9 cellular contexts compared by ENCODE assay signal in the genomic region with DNA sequence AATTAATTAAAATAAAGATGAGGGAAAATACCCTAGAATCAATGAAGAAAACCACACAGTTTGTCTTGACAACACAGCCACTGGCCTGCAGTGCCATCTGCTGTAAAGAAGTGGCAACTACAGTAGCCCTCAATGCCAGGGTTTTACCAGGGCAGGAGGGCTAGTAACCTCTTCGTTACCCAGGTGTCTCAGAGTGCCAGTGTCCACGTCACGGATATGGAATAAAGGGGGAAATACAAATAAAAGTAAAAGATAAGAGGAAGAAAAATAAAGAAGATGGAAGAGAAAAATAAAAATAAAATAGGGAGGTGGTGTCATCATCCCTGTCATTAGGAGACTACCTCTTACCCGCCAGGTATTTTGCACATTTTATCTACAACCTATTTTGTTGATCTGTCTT. TPM values are rescaled to one million over a fixed set of nuclear protein-coding genes. Genes with fewer than 3 reads are reported as not detected.
DNase-seq lines count a peak whose midpoint lies in the region; ATAC-seq and TF ChIP-seq lines count a peak whose summit lies in the region.
"Had no signal": no experiment of that assay in that cellular context is flagged by ENCODE, and none has a peak within 500 bp of the region (broad histone marks: within the 10 kb centered on the region; RNA-seq: fewer than 3 reads in every experiment).

No MANE protein-coding gene starts in this region.

- no peaks in the 10 kb centered on the region for H3K27me3 Mint-ChIP-seq in WTC11 (ENCODE audit: low read depth)

- no peaks in the 10 kb centered on the region for H3K36me3 Mint-ChIP-seq in WTC11
- H3K36me3 Mint-ChIP-seq: activated naive CD8-positive, alpha-beta T cell had no signal

- H3K4me1 Mint-ChIP-seq in WTC11: peaks cover 44% of the 10 kb centered on the region

- peak; percentile 98 for TF ChIP-seq CTCF in WTC11 (IDR thresholded peaks at IDR 0.05)

- ATAC-seq in GM21619 (IDR thresholded peaks at IDR 0.05; ENCODE audit: unreplicated experiment) (peak; percentile 65), WTC11 (peak; percentile 60), left lobe of liver (peak; percentile 87)

- POLR2A ChIA-PET in WTC11 (lab: Charles Lee): no interaction called here

- CTCF ChIA-PET in WTC11 (lab: Charles Lee): interaction anchor here (0.9 to 2.7 kb wide), 9 partner anchors 33 to 428 kb away, joined by 3 to 14 read pairs (median 3); a partner anchor contains a TSS

- no peaks in the 10 kb centered on the region for H3K9me3 Mint-ChIP-seq in WTC11

- no peak overlapping the region for H3K27ac Mint-ChIP-seq in WTC11
- H3K27ac Mint-ChIP-seq: activated naive CD8-positive, alpha-beta T cell had no signal

- no peak overlapping the region for H3K4me3 Mint-ChIP-seq in WTC11
- H3K4me3 Mint-ChIP-seq: activated naive CD8-positive, alpha-beta T cell had no signal

- peak; percentile 55 for DNase-seq in DMS53 treated with DMSO at 0.1 percent for 48 hours (lab: John Stamatoyannopoulos, UW; ENCODE audit: unreplicated experiment)
- peak; percentile 89 for DNase-seq in NCI-H1694 treated with DMSO at 0.1 percent for 48 hours (lab: John Stamatoyannopoulos, UW)
- DNase-seq in WTC11 (ENCODE audit: low spot score): peak; percentile 65
- DNase-seq in cerebellum (ENCODE audit: low spot score): peak; percentile 71
- DNase-seq in left lobe of liver (ENCODE audit: low spot score): peak; percentile 57
- DNase-seq in stimulated activated CD4-positive, alpha-beta T cell treated with anti-CD3 and anti-CD28 coated beads, TNF-alpha, amount 100 ng/mL, for 24 hours (ENCODE audit: low read depth in 3 of 3): peak; percentile 14 to 35 (median 22)
- no peak for DNase-seq in mesenteric fat pad (ENCODE audit: low spot score)

TF ChIP-seq in WTC11, 78 proteins besides CTCF, POLR2A, EP300 and RAD21:
- TF ChIP-seq, protein P1, sequence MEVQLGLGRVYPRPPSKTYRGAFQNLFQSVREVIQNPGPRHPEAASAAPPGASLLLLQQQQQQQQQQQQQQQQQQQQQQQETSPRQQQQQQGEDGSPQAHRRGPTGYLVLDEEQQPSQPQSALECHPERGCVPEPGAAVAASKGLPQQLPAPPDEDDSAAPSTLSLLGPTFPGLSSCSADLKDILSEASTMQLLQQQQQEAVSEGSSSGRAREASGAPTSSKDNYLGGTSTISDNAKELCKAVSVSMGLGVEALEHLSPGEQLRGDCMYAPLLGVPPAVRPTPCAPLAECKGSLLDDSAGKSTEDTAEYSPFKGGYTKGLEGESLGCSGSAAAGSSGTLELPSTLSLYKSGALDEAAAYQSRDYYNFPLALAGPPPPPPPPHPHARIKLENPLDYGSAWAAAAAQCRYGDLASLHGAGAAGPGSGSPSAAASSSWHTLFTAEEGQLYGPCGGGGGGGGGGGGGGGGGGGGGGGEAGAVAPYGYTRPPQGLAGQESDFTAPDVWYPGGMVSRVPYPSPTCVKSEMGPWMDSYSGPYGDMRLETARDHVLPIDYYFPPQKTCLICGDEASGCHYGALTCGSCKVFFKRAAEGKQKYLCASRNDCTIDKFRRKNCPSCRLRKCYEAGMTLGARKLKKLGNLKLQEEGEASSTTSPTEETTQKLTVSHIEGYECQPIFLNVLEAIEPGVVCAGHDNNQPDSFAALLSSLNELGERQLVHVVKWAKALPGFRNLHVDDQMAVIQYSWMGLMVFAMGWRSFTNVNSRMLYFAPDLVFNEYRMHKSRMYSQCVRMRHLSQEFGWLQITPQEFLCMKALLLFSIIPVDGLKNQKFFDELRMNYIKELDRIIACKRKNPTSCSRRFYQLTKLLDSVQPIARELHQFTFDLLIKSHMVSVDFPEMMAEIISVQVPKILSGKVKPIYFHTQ (CRISPR knock-in tag; IDR thresholded peaks at IDR 0.05): no peak
TF ChIP-seq in WTC11: peak in this region for 0.

RNA-seq across cellular contexts. Expression of a gene that starts 14.2 kb away (rescaled TPM):
- total RNA-seq in WTC11 (2021) (4.7 to 7.2 TPM (median 6.9 TPM) in 3 replicates), cerebellum (3.0 TPM), left lobe of liver (3.1 TPM), mesenteric fat pad (3.5 TPM)
